In the genomic region with DNA sequence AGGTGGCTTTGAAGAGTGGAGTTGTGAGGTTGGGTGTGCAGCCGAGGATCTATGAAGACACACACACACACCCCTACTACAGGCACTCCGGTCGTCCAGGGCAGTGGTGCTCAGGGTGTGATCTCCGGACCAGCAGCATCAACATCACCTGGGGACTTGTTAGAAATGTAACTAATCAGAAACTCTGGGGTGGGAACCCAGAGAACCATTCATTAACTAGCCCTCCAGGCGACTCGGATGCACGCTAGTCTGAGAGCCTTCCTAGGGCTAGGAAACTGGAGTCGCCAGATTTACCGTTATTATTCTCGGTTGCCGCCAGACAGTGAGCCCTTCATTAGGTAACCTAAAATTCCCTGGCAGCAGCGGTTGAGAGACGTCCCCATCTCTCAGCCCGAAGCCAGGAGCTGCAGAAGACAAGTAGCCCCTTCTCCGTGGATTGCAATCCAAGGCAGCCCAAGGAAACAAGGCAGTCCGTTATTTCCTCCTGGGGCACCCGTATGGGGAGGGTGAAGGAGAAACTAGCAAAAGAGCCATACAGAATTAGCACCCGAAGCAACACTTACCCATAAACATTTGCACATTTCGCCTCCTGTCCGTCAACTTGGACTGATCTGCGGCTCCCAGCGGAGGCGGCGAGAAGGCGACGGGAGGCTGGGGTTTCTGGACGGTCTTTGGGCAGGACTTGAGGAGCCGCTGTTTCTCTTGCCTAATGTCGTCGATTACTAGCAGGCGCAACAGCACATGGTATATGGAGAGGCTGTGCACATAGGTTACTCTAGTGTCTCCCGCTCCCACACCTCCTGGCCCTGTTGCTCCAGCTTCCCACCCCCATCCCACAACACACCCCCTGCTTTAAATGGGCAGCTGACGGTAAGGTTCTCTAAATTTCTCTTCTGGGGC, we compare ENCODE assay signal across 8 cellular contexts. TPM values are rescaled to one million over a fixed set of nuclear protein-coding genes. Genes with fewer than 3 reads are reported as not detected.
A peak's percentile ranks its signal among the peaks of the same experiment; 100 is the strongest.
DNase-seq lines count a peak whose midpoint lies in the region; ATAC-seq and TF ChIP-seq lines count a peak whose summit lies in the region.

No MANE protein-coding gene starts in this region.

- H3K9me3 Mint-ChIP-seq in stimulated activated naive CD8-positive, alpha-beta T cell treated with anti-CD3 and anti-CD28 coated beads, Interleukin-15, Interleukin-2, amounts not matched to agents 100 ng/mL and 50 ng/mL, for 24 hours: no peaks in the 10 kb centered on the region

- TF ChIP-seq CTCF in body of pancreas (IDR thresholded peaks at IDR 0.05) (no peak), kidney epithelial cell (IDR thresholded peaks at IDR 0.05; ENCODE audit: insufficient read depth, low read length, poor library complexity, severe bottlenecking) (no peak)

- no peaks in the 10 kb centered on the region for H3K9me3 ChIP-seq in ES-I3 (ENCODE audit: control insufficient read depth, insufficient read depth, low read length)
- no peaks in the 10 kb centered on the region for H3K9me3 ChIP-seq in body of pancreas

- H3K27ac Mint-ChIP-seq in stimulated activated naive CD8-positive, alpha-beta T cell treated with anti-CD3 and anti-CD28 coated beads, Interleukin-15, Interleukin-2, amounts not matched to agents 100 ng/mL and 50 ng/mL, for 24 hours: no peak overlapping the region

- H3K36me3 ChIP-seq in ES-I3 (ENCODE audit: insufficient read depth, low read length) (peaks cover 17% of the 10 kb centered on the region), body of pancreas (replicated peaks in 1 of 2; ENCODE audit: insufficient read depth in 1 of 2, low read depth in 2 of 2) (no peaks in the 10 kb centered on the region), kidney epithelial cell (ENCODE audit: control insufficient read depth, insufficient read depth, low read length) (peaks cover 4% of the 10 kb centered on the region)

- H3K4me1 ChIP-seq in ES-I3 (ENCODE audit: insufficient read depth, low read length): no peaks in the 10 kb centered on the region; the same call in 1 of the 2 replicates
- peaks cover 25% of the 10 kb centered on the region for H3K4me1 ChIP-seq in body of pancreas

- peak overlapping the region; percentile 70 for H3K4me3 Mint-ChIP-seq in stimulated activated naive CD8-positive, alpha-beta T cell treated with anti-CD3 and anti-CD28 coated beads, Interleukin-15, Interleukin-2, amounts not matched to agents 100 ng/mL and 50 ng/mL, for 24 hours

- peaks cover 77% of the 10 kb centered on the region for H3K27me3 Mint-ChIP-seq in stimulated activated naive CD8-positive, alpha-beta T cell treated with anti-CD3 and anti-CD28 coated beads, Interleukin-15, Interleukin-2, amounts not matched to agents 100 ng/mL and 50 ng/mL, for 24 hours

- H3K9ac ChIP-seq in ES-I3 (ENCODE audit: low read depth, low read length): peak overlapping the region; percentile 79

- no peak for TF ChIP-seq POLR2A in body of pancreas (IDR thresholded peaks at IDR 0.05)

- ATAC-seq in GM21515 (IDR thresholded peaks at IDR 0.05; ENCODE audit: unreplicated experiment) (peak; percentile 22), body of pancreas (no peak)

- peaks cover 38% of the 10 kb centered on the region for H3K4me1 Mint-ChIP-seq in stimulated activated naive CD8-positive, alpha-beta T cell treated with anti-CD3 and anti-CD28 coated beads, Interleukin-15, Interleukin-2, amounts not matched to agents 100 ng/mL and 50 ng/mL, for 24 hours (ENCODE audit: low read depth)

- no peaks in the 10 kb centered on the region for H3K36me3 Mint-ChIP-seq in stimulated activated naive CD8-positive, alpha-beta T cell treated with anti-CD3 and anti-CD28 coated beads, Interleukin-15, Interleukin-2, amounts not matched to agents 100 ng/mL and 50 ng/mL, for 24 hours (ENCODE audit: low read depth)

- H3K27ac ChIP-seq in body of pancreas: peak overlapping the region; percentile 84 to 93 (median 88)

- H3K27me3 ChIP-seq in body of pancreas (no peaks in the 10 kb centered on the region), kidney epithelial cell (ENCODE audit: control insufficient read depth, insufficient read depth, low read length) (no peaks in the 10 kb centered on the region)

- H3K4me3 ChIP-seq in Jurkat, Clone E6-1 (ENCODE audit: low read length): peak overlapping the region; percentile 42
- H3K4me3 ChIP-seq in body of pancreas (peak overlapping the region; percentile 23 to 55), kidney epithelial cell (ENCODE audit: low read depth, low read length) (peak overlapping the region; percentile 78)

- DNase-seq in Jurkat, Clone E6-1 (ENCODE audit: low read depth, low spot score): no peak
- peak in 2 of 4 donors; percentile 19 to 32 for DNase-seq in body of pancreas
- no peak for DNase-seq in kidney epithelial cell (ENCODE audit: low read depth)
- DNase-seq in D341Med (ENCODE audit: low spot score): no peak
- DNase-seq in DMS153 treated with DMSO at 0.1 percent for 48 hours (lab: John Stamatoyannopoulos, UW; ENCODE audit: unreplicated experiment): no peak

- intact Hi-C loops in body of pancreas (cut with DNase I): no loop called here

- WGBS in body of pancreas, 2 donors: 18 to 28% methylated on average over 31 to 33 of the region's 33 CpGs

RNA-seq across cellular contexts. Expression of gene CCN1, which starts 2.9 kb away (rescaled TPM):
- polyA plus RNA-seq in Jurkat, Clone E6-1 (2012; ENCODE audit: insufficient read depth, insufficient read length): 3.9 TPM
- total RNA-seq in body of pancreas (100 to 1,000 TPM in 1 of 2 donors, 10 to 100 TPM in 1; 63.3 to 135 TPM), kidney epithelial cell (167 TPM in 2 replicates)
